15 cellular contexts compared by ENCODE assay signal in genomic region chrX:97446298-97446882, GRCh38.
DNase-seq lines count a peak whose midpoint lies in the region; ATAC-seq, FAIRE-seq and TF ChIP-seq lines count a peak whose summit lies in the region.
"Had no signal": no experiment of that assay in that cellular context is flagged by ENCODE, and none has a peak within 500 bp of the region (broad histone marks: within the 10 kb centered on the region; RNA-seq: fewer than 3 reads in every experiment).

No MANE protein-coding gene starts in this region.

- no peaks in the 10 kb centered on the region for H3K36me3 ChIP-seq in DND-41 (ENCODE audit: insufficient read depth, low read length)

- no peaks in the 10 kb centered on the region for H3K9me3 ChIP-seq in DND-41 (ENCODE audit: insufficient read depth, low read length, severe bottlenecking)

- CTCF ChIA-PET in Calu3 (lab: Charles Lee) = interaction anchor here (0.6 kb wide), 1 partner anchor 9 kb away, joined by 3 read pairs; no protein-coding TSS in a partner anchor

- no peak for DNase-seq in DND-41
- DNase-seq in chondrocyte (ENCODE audit: low spot score) = no peak
- no peak for DNase-seq in GM12891 (ENCODE audit: insufficient read length, low spot score)
- DNase-seq in Calu3 = no peak
- DNase-seq: amygdala; erythroblast; immature natural killer cell; naive thymus-derived CD4-positive, alpha-beta T cell; NCI-H187; stimulated activated naive B cell treated with anti-CD40 and anti-IgM and Interleukin-4, amounts not matched to agents 10 μg/mL and 1 μg/mL and 100 μg/mL, for 72 hours had no signal

- H3K9ac ChIP-seq in DND-41 (ENCODE audit: low read depth, low read length) = no peak overlapping the region

- H3K4me1 Mint-ChIP-seq in chondrocyte (ENCODE audit: low read depth) (no peaks in the 10 kb centered on the region), nephron (peaks cover 22% of the 10 kb centered on the region), Calu3 (ENCODE audit: low read depth, unreplicated experiment) (no peaks in the 10 kb centered on the region)
- H3K4me1 Mint-ChIP-seq: immature natural killer cell had no signal

- H3K27ac Mint-ChIP-seq in chondrocyte (ENCODE audit: unreplicated experiment) (no peak overlapping the region), nephron (no peak overlapping the region), Calu3 (ENCODE audit: unreplicated experiment) (no peak overlapping the region)
- H3K27ac Mint-ChIP-seq: immature natural killer cell; naive thymus-derived CD4-positive, alpha-beta T cell; stimulated activated naive B cell treated with anti-CD40 and anti-IgM and Interleukin-4, amounts not matched to agents 10 μg/mL and 1 μg/mL and 100 μg/mL, for 72 hours had no signal

- FAIRE-seq in GM12891 (lab: Jason Lieb, UNC) = no peak

- no peaks in the 10 kb centered on the region for H4K20me1 ChIP-seq in DND-41 (ENCODE audit: insufficient read depth, low read length)

- H3K9me3 Mint-ChIP-seq in chondrocyte (ENCODE audit: low read depth) = no peaks in the 10 kb centered on the region
- H3K9me3 Mint-ChIP-seq in nephron = no peaks in the 10 kb centered on the region
- no peaks in the 10 kb centered on the region for H3K9me3 Mint-ChIP-seq in Calu3 (ENCODE audit: low read depth, unreplicated experiment)
- H3K9me3 Mint-ChIP-seq: immature natural killer cell; naive thymus-derived CD4-positive, alpha-beta T cell; stimulated activated naive B cell treated with anti-CD40 and anti-IgM and Interleukin-4, amounts not matched to agents 10 μg/mL and 1 μg/mL and 100 μg/mL, for 72 hours had no signal

- no peak overlapping the region for H3K4me3 ChIP-seq in DND-41 (ENCODE audit: low read depth in 1 of 2, low read length in 2 of 2)

- H3K27me3 Mint-ChIP-seq in chondrocyte (ENCODE audit: low read depth) (no peaks in the 10 kb centered on the region), nephron (ENCODE audit: low read depth) (no peaks in the 10 kb centered on the region), Calu3 (ENCODE audit: unreplicated experiment) (no peaks in the 10 kb centered on the region)
- H3K27me3 Mint-ChIP-seq: naive thymus-derived CD4-positive, alpha-beta T cell; stimulated activated naive B cell treated with anti-CD40 and anti-IgM and Interleukin-4, amounts not matched to agents 10 μg/mL and 1 μg/mL and 100 μg/mL, for 72 hours had no signal

- peak; percentile 20 for TF ChIP-seq CTCF in DND-41 (IDR thresholded peaks at IDR 0.05; ENCODE audit: borderline replicate concordance, extremely low read depth, low read length, poor library complexity, severe bottlenecking)
- peak; percentile 31; the same call in 1 of the 2 replicates for TF ChIP-seq CTCF in LNCAP (IDR thresholded peaks at IDR 0.05)
- peak; percentile 81 for TF ChIP-seq CTCF in chondrocyte (IDR thresholded peaks at IDR 0.05)
- TF ChIP-seq CTCF in nephron (IDR thresholded peaks at IDR 0.05; ENCODE audit: unreplicated experiment in 3 of 3) = peak in 2 of 3 experiments; percentile 30 to 52
- TF ChIP-seq CTCF in Calu3 (IDR thresholded peaks at IDR 0.05; ENCODE audit: unreplicated experiment) = no peak

- intact Hi-C loops in Calu3 (cut with micrococcal nuclease; ENCODE audit: unreplicated experiment) = no loop called here

- no peak overlapping the region for H3K27ac ChIP-seq in DND-41 (ENCODE audit: low read length)

- ATAC-seq in DND-41 (ENCODE audit: insufficient read depth, low read depth) = no peak
- no peak for ATAC-seq in HG03139 (IDR thresholded peaks at IDR 0.05; ENCODE audit: unreplicated experiment)
- ATAC-seq in HG03460 (IDR thresholded peaks at IDR 0.05; ENCODE audit: unreplicated experiment) = no peak
- ATAC-seq: naive thymus-derived CD4-positive, alpha-beta T cell; Panc1; stimulated activated naive B cell treated with anti-CD40 and anti-IgM and Interleukin-4, amounts not matched to agents 10 μg/mL and 1 μg/mL and 100 μg/mL, for 72 hours had no signal

- no peaks in the 10 kb centered on the region for H3K27me3 ChIP-seq in DND-41 (ENCODE audit: insufficient read depth, low read length, poor library complexity)

- no TSS peak for BruUV-seq in Calu3 (replicated peaks; lab: Mats Ljungman, UMichigan)

- no peaks in the 10 kb centered on the region for H3K4me1 ChIP-seq in DND-41 (ENCODE audit: insufficient read depth, low read length)

- H3K4me2 ChIP-seq in DND-41 (ENCODE audit: insufficient read depth, low read length) = no peak overlapping the region

- H2AFZ ChIP-seq in DND-41 (ENCODE audit: low read depth, low read length) = no peak overlapping the region

- no peak overlapping the region for H3K4me3 Mint-ChIP-seq in chondrocyte (ENCODE audit: unreplicated experiment)
- H3K4me3 Mint-ChIP-seq in nephron = no peak overlapping the region
- no peak overlapping the region for H3K4me3 Mint-ChIP-seq in Calu3 (ENCODE audit: low read depth, unreplicated experiment)
- H3K4me3 Mint-ChIP-seq: immature natural killer cell; naive thymus-derived CD4-positive, alpha-beta T cell; stimulated activated naive B cell treated with anti-CD40 and anti-IgM and Interleukin-4, amounts not matched to agents 10 μg/mL and 1 μg/mL and 100 μg/mL, for 72 hours had no signal

- no peak for TF ChIP-seq POLR2A in GM12891 (IDR thresholded peaks at IDR 0.05; ENCODE audit: low read depth, low read length)

- H3K36me3 Mint-ChIP-seq in chondrocyte (ENCODE audit: low read depth) (no peaks in the 10 kb centered on the region), nephron (ENCODE audit: low read depth) (no peaks in the 10 kb centered on the region), Calu3 (ENCODE audit: insufficient read depth, unreplicated experiment) (no peaks in the 10 kb centered on the region)
- H3K36me3 Mint-ChIP-seq: immature natural killer cell; naive thymus-derived CD4-positive, alpha-beta T cell; stimulated activated naive B cell treated with anti-CD40 and anti-IgM and Interleukin-4, amounts not matched to agents 10 μg/mL and 1 μg/mL and 100 μg/mL, for 72 hours had no signal

- no peaks in the 10 kb centered on the region for H3K79me2 ChIP-seq in DND-41 (ENCODE audit: insufficient read depth, low read length)

TF ChIP-seq in GM12891, 5 proteins besides CTCF, POLR2A, EP300 and RAD21:
- TF ChIP-seq POU2F2 (IDR thresholded peaks at IDR 0.05; ENCODE audit: low read depth, low read length) = no peak
- no peak for TF ChIP-seq PAX5 (IDR thresholded peaks at IDR 0.05; ENCODE audit: insufficient read depth, low read length, severe bottlenecking)
- no peak for TF ChIP-seq SPI1 (IDR thresholded peaks at IDR 0.05; ENCODE audit: low read depth, low read length)
- TF ChIP-seq TAF1 (IDR thresholded peaks at IDR 0.05; ENCODE audit: low read depth, low read length) = no peak
- no peak for TF ChIP-seq POLR2AphosphoS5 (IDR thresholded peaks at IDR 0.05; ENCODE audit: low read depth, low read length)
TF ChIP-seq in GM12891: peak in this region for 0.
